22 cellular contexts compared by ENCODE assay signal in genomic region chr2:178309541-178309940, GRCh38.
"Had no signal": no experiment of that assay in that cellular context is flagged by ENCODE, and none has a peak within 500 bp of the region (broad histone marks: within the 10 kb centered on the region; RNA-seq: fewer than 3 reads in every experiment).

No MANE protein-coding gene starts in this region.

- DNase-seq: activated CD4-positive, alpha-beta T cell treated with anti-CD3 and anti-CD28 coated beads for 36 hours; activated CD4-positive, CD25-positive, alpha-beta regulatory T cell; activated CD8-positive, alpha-beta memory T cell treated with anti-CD3 and anti-CD28 coated beads, Interleukin-2, amount 10 ng/mL, durations not matched to agents 7 days and 5 days; activated CD8-positive, alpha-beta T cell treated with anti-CD3 and anti-CD28 coated beads, Interleukin-2, amount 10 ng/mL, durations not matched to agents 7 days and 5 days; activated T-cell treated with anti-CD3 and anti-CD28 coated beads, Interleukin-2, amount 50 U/mL, for 48 hours; caudate nucleus; cortex of kidney; kidney; lower lobe of right lung; right lobe of liver; stimulated activated CD4-positive, alpha-beta T cell treated with anti-CD3 and anti-CD28 coated beads, Interleukin-4, amount 100 ng/mL, for 4 hours; stimulated activated CD8-positive, alpha-beta memory T cell treated with anti-CD3 and anti-CD28 coated beads, Interleukin-4, amount 100 ng/mL, for 48 hours; stimulated activated naive CD8-positive, alpha-beta T cell treated with anti-CD3 and anti-CD28 coated beads, Interleukin-15, amount 100 ng/mL, for 72 hours; substantia nigra; upper lobe of left lung had no signal

- ATAC-seq: activated CD4-positive, alpha-beta T cell treated with anti-CD3 and anti-CD28 coated beads for 36 hours; activated CD8-positive, alpha-beta memory T cell treated with anti-CD3 and anti-CD28 coated beads, Interleukin-2, amount 10 ng/mL, durations not matched to agents 7 days and 5 days; activated CD8-positive, alpha-beta T cell treated with anti-CD3 and anti-CD28 coated beads, Interleukin-2, amount 10 ng/mL, durations not matched to agents 7 days and 5 days; gastroesophageal sphincter; right lobe of liver; stimulated activated memory B cell treated with anti-CD40 and anti-IgM and Interleukin-4, amounts not matched to agents 10 μg/mL and 1 μg/mL and 100 μg/mL, for 72 hours; stimulated activated naive CD8-positive, alpha-beta T cell treated with anti-CD3 and anti-CD28 coated beads, Interleukin-15, amount 100 ng/mL, for 72 hours had no signal

- H3K4me1 ChIP-seq: ascending aorta, gastroesophageal sphincter, right lobe of liver had no signal

- H3K4me2 ChIP-seq: hepatocyte had no signal

- H2AFZ ChIP-seq: hepatocyte had no signal

- H3K27ac ChIP-seq: ascending aorta, gastroesophageal sphincter, hepatocyte, lower lobe of right lung, neutrophil, right lobe of liver, upper lobe of left lung, vagina had no signal

- H3K36me3 ChIP-seq: ascending aorta, gastroesophageal sphincter, lower lobe of right lung, neutrophil, right lobe of liver, upper lobe of left lung, vagina had no signal

- H3K27me3 ChIP-seq: ascending aorta, gastroesophageal sphincter, hepatocyte, right lobe of liver, upper lobe of left lung, vagina had no signal

- H3K79me2 ChIP-seq: hepatocyte had no signal

- H3K4me3 ChIP-seq: ascending aorta, gastroesophageal sphincter, hepatocyte, lower lobe of right lung, right lobe of liver, skin epidermis, upper lobe of left lung, vagina had no signal

- H3K9me3 ChIP-seq: ascending aorta, gastroesophageal sphincter, lower lobe of right lung, neutrophil, right lobe of liver, upper lobe of left lung, vagina had no signal
